Comparison of ENCODE assay signal across 16 cellular contexts in the genomic region with DNA sequence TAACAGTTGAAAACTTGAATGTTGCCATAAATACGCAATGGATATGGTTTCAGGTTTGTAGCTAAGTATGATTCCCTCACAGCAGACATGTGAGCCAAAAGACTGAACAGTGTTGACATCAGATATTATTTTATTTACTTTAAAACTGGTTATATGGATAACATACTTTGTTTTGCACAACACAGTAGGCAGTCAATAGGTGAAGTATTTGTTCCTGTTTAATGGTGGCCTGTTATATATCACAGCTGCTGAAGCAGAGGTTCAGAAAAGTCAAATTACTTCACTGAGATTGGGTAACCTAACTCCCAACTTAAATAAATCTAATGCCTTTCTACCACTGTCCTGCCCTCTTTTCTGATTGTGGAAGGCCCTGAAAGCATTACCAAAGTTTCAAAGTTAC. TPM values are rescaled to one million over a fixed set of nuclear protein-coding genes. Genes with fewer than 3 reads are reported as not detected.
"Had no signal": no experiment of that assay in that cellular context is flagged by ENCODE, and none has a peak within 500 bp of the region (broad histone marks: within the 10 kb centered on the region; RNA-seq: fewer than 3 reads in every experiment).

No MANE protein-coding gene starts in this region.

- H3K36me3 ChIP-seq: brain microvascular endothelial cell, stomach had no signal

- H3K27me3 ChIP-seq: brain microvascular endothelial cell, stomach had no signal

- DNase-seq: activated B cell treated with CpG ODN at 0.5 μM for 24 hours; activated CD4-positive, alpha-beta T cell treated with anti-CD3 and anti-CD28 coated beads for 48 hours; activated CD8-positive, alpha-beta T cell treated with anti-CD3 and anti-CD28 coated beads for 36 hours; activated effector memory CD4-positive, alpha-beta T cell treated with Interleukin-2 at 50 U/mL for 16 hours; activated T-cell treated with anti-CD3 and anti-CD28 coated beads, Interleukin-2, amount 50 U/mL, for 4 hours; amygdala; brain microvascular endothelial cell; dermis blood vessel endothelial cell; hippocampal formation; kidney; left ventricle myocardium superior; right cardiac atrium; small intestine; stomach had no signal

- ATAC-seq: activated CD8-positive, alpha-beta T cell treated with anti-CD3 and anti-CD28 coated beads for 36 hours; activated naive CD4-positive, alpha-beta T cell treated with anti-CD3 and anti-CD28 coated beads, Interleukin-2, amount 50 U/mL, for 72 hours; activated T-cell treated with anti-CD3 and anti-CD28 coated beads, Interleukin-2, amount 50 U/mL, for 4 hours; left ventricle myocardium superior; right cardiac atrium had no signal

- H3K4me3 ChIP-seq: stomach had no signal

- H3K9me3 ChIP-seq: stomach had no signal

RNA-seq across cellular contexts. Expression of a gene that starts 44.6 kb away (rescaled TPM):
- total RNA-seq: activated B cell treated with CpG ODN at 0.5 μM for 24 hours; activated CD8-positive, alpha-beta T cell treated with anti-CD3 and anti-CD28 coated beads for 36 hours; T-helper 2 cell treated with Interferon-gamma antibody and Interleukin-4, amounts not matched to agents 100 ng/mL and 5 ng/mL, for 36 hours had no signal
